1 cellular context compared by ENCODE assay signal in genomic region chr17:7262192-7263070, GRCh38.
TF ChIP-seq lines count a peak whose summit lies in the region.

Gene CLDN7, minus strand, starts transcription at chr17:7262478. Its CDS starts 435 bp downstream, at chr17:7262043.

TF ChIP-seq in HCT116, 20 proteins besides CTCF, POLR2A, EP300 and RAD21 (continued from another document):
- TF ChIP-seq ZBTB33 (IDR thresholded peaks at IDR 0.05; ENCODE audit: extremely low read depth, insufficient replicate concordance, low read length) (no peak), MAX (IDR thresholded peaks at IDR 0.05) (peak; percentile 86), CEBPB (IDR thresholded peaks at IDR 0.05; ENCODE audit: low read depth) (no peak), FOSL1 (IDR thresholded peaks at IDR 0.05; ENCODE audit: low read depth) (no peak), EGR1 (IDR thresholded peaks at IDR 0.05; ENCODE audit: low read depth) (peak; percentile 78), POLR2AphosphoS5 (IDR thresholded peaks at IDR 0.05; ENCODE audit: low read depth, low read length) (peak; percentile 100), ZNF274 (IDR thresholded peaks at IDR 0.05; ENCODE audit: low read depth, low read length) (no peak)
TF ChIP-seq in HCT116: peak in this region for 7.
